Comparison of ENCODE assay signal across 8 cellular contexts in the genomic region with DNA sequence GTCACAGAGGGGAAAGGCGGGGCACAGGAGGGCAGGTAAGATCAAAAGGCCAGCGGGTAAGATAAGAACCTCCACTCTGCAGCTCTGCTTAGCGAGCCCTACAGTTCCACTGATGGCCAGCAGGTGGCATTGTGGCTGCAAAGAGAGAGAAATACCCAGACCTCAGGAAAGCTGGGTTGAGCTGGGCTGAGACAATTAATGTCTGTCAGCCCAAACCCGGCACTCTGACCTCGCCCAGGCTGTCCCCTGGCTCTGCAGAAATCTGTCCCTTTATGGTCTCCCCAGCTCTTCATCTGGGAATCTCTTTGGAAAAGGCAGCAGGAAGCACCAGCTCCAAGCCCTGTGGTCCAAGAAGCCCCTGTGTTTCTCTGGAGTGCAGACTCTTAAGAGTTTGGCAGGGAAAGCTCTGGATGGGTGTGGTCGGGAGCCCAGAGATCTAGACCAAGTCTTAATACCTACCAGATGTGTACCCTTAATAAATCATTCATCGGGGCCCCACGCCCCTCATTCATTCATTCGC. TPM values are rescaled to one million over a fixed set of nuclear protein-coding genes. Genes with fewer than 3 reads are reported as not detected.
A peak's percentile ranks its signal among the peaks of the same experiment; 100 is the strongest.
DNase-seq lines count a peak whose midpoint lies in the region; ATAC-seq and TF ChIP-seq lines count a peak whose summit lies in the region.

No MANE protein-coding gene starts in this region.

- H3K27ac Mint-ChIP-seq in activated naive CD8-positive, alpha-beta T cell treated with anti-CD3 and anti-CD28 coated beads for 36 hours, result peak overlapping the region; percentile 70

- no peaks in the 10 kb centered on the region for H3K9me3 Mint-ChIP-seq in activated naive CD8-positive, alpha-beta T cell treated with anti-CD3 and anti-CD28 coated beads for 36 hours

- H3K27me3 Mint-ChIP-seq in activated naive CD8-positive, alpha-beta T cell treated with anti-CD3 and anti-CD28 coated beads for 36 hours, result no peaks in the 10 kb centered on the region

- H3K4me1 Mint-ChIP-seq in activated naive CD8-positive, alpha-beta T cell treated with anti-CD3 and anti-CD28 coated beads for 36 hours, result peaks cover 27% of the 10 kb centered on the region

- H3K4me3 ChIP-seq in LNCaP clone FGC (ENCODE audit: low read depth, low read length), result no peak overlapping the region

- H3K36me3 Mint-ChIP-seq in activated naive CD8-positive, alpha-beta T cell treated with anti-CD3 and anti-CD28 coated beads for 36 hours, result peaks cover 4% of the 10 kb centered on the region

- DNase-seq in EH (ENCODE audit: low read depth) (peak; percentile 84), LNCaP clone FGC (ENCODE audit: low read depth) (peak; percentile 42), SW 1271 (lab: John Stamatoyannopoulos, UW) (peak; percentile 52 to 72), left cardiac atrium (peak; percentile 79), sciatic nerve (ENCODE audit: low spot score) (peak; percentile 94)
- peak; percentile 86 for DNase-seq in activated naive CD8-positive, alpha-beta T cell treated with anti-CD3 and anti-CD28 coated beads for 36 hours

- ATAC-seq in GM21723 (IDR thresholded peaks at IDR 0.05; ENCODE audit: unreplicated experiment), result peak; percentile 85
- ATAC-seq in left cardiac atrium, result peak; percentile 69 to 74
- peak; percentile 83 for ATAC-seq in sciatic nerve
- no peak for ATAC-seq in HG02981 (IDR thresholded peaks at IDR 0.05; ENCODE audit: unreplicated experiment)

- no peak overlapping the region for H3K4me3 Mint-ChIP-seq in activated naive CD8-positive, alpha-beta T cell treated with anti-CD3 and anti-CD28 coated beads for 36 hours

- intact Hi-C loops in left cardiac atrium (cut with DNase I) (loop anchor here (2.0 to 5.0 kb wide), 4 partner anchors 97 to 272 kb away; no protein-coding TSS in a partner anchor), sciatic nerve (cut with DNase I) (loop anchor here (5.0 kb wide), 1 partner anchor 97 kb away; no protein-coding TSS in a partner anchor)

- TF ChIP-seq CTCF in LNCaP clone FGC (IDR thresholded peaks at IDR 0.05; ENCODE audit: control insufficient read depth, extremely low read depth, insufficient read depth), result peak; percentile 96

RNA-seq across cellular contexts. Expression of gene MFGE8, which starts 8.3 kb away (rescaled TPM):
- 10 to 100 TPM; 33.1 to 37.8 TPM for total RNA-seq in activated naive CD8-positive, alpha-beta T cell treated with anti-CD3 and anti-CD28 coated beads for 36 hours
- total RNA-seq in left cardiac atrium (100 to 1,000 TPM; 250 to 412 TPM), sciatic nerve (334 TPM)

RNA-seq across cellular contexts. Expression of gene HAPLN3, which starts 9.5 kb away (rescaled TPM):
- 10 to 100 TPM; 82.6 to 83.2 TPM for total RNA-seq in activated naive CD8-positive, alpha-beta T cell treated with anti-CD3 and anti-CD28 coated beads for 36 hours
- total RNA-seq in left cardiac atrium (1 to 10 TPM; 3.3 to 7.2 TPM), sciatic nerve (15.9 TPM)

Comparison
In these comparisons a context has a peak if more than half of its experiments do, and no peak if none do; other contexts are left out.
1. DNase-seq: peak in every context shown above with its lines; median percentile 94 in sciatic nerve; 86 in activated naive CD8-positive, alpha-beta T cell treated with anti-CD3 and anti-CD28 coated beads for 36 hours; 84 in EH; 79 in left cardiac atrium; 62 in SW 1271; 42 in LNCaP clone FGC.